In genomic region chr13:40640845-40641458, GRCh38 we compare ENCODE assay signal across 13 cellular contexts. TPM values are rescaled to one million over a fixed set of nuclear protein-coding genes. Genes with fewer than 3 reads are reported as not detected.
DNase-seq lines count a peak whose midpoint lies in the region; ATAC-seq and TF ChIP-seq lines count a peak whose summit lies in the region.
"Had no signal": no experiment of that assay in that cellular context is flagged by ENCODE, and none has a peak within 500 bp of the region (broad histone marks: within the 10 kb centered on the region; RNA-seq: fewer than 3 reads in every experiment).

No MANE protein-coding gene starts in this region.

- H3K36me3 ChIP-seq in gastrocnemius medialis: no peaks in the 10 kb centered on the region

- no peaks in the 10 kb centered on the region for H3K27me3 ChIP-seq in gastrocnemius medialis

- peak overlapping the region; percentile 90 for H3K27ac Mint-ChIP-seq in T-helper 17 cell
- H3K27ac Mint-ChIP-seq in activated naive CD8-positive, alpha-beta T cell treated with anti-CD3 and anti-CD28 coated beads for 36 hours: peak overlapping the region; percentile 78

- H3K4me3 Mint-ChIP-seq in T-helper 17 cell: peak overlapping the region; percentile 70
- no peak overlapping the region for H3K4me3 Mint-ChIP-seq in activated naive CD8-positive, alpha-beta T cell treated with anti-CD3 and anti-CD28 coated beads for 36 hours
- H3K4me3 Mint-ChIP-seq: neural crest cell had no signal

- H3K9me3 ChIP-seq in T-helper 17 cell (ENCODE audit: control insufficient read depth, low read length, poor library complexity, severe bottlenecking) (no peaks in the 10 kb centered on the region), gastrocnemius medialis (no peaks in the 10 kb centered on the region)

- peaks cover 6% of the 10 kb centered on the region for H3K9me3 Mint-ChIP-seq in activated naive CD8-positive, alpha-beta T cell treated with anti-CD3 and anti-CD28 coated beads for 36 hours
- H3K9me3 Mint-ChIP-seq: neural crest cell had no signal

- peaks cover 70% of the 10 kb centered on the region for H3K4me1 Mint-ChIP-seq in T-helper 17 cell
- peaks cover 87% of the 10 kb centered on the region for H3K4me1 Mint-ChIP-seq in activated naive CD8-positive, alpha-beta T cell treated with anti-CD3 and anti-CD28 coated beads for 36 hours

- no peak for TF ChIP-seq POLR2A in gastrocnemius medialis (IDR thresholded peaks at IDR 0.05)

- peak overlapping the region in 1 of 4 donors; percentile 3 for H3K4me3 ChIP-seq in gastrocnemius medialis
- H3K4me3 ChIP-seq: SK-N-MC had no signal

- H3K36me3 Mint-ChIP-seq in T-helper 17 cell (ENCODE audit: low read depth): no peaks in the 10 kb centered on the region
- peaks cover 70% of the 10 kb centered on the region for H3K36me3 Mint-ChIP-seq in activated naive CD8-positive, alpha-beta T cell treated with anti-CD3 and anti-CD28 coated beads for 36 hours

- peaks cover 90 to 99% of the 10 kb centered on the region in 2 donors for H3K4me1 ChIP-seq in gastrocnemius medialis

- DNase-seq in KBM-7: peak; percentile 85
- no peak for DNase-seq in T-helper 17 cell
- DNase-seq in activated naive CD8-positive, alpha-beta T cell treated with anti-CD3 and anti-CD28 coated beads for 36 hours: peak; percentile 42
- DNase-seq in gastrocnemius medialis: peak in 1 of 2 donors; percentile 70
- DNase-seq in DMS79 treated with DMSO at 0.1 percent for 48 hours (lab: John Stamatoyannopoulos, UW): no peak
- DNase-seq in NK-92 (lab: John Stamatoyannopoulos, UW; ENCODE audit: unreplicated experiment): no peak
- DNase-seq: activated CD8-positive, alpha-beta memory T cell treated with anti-CD3 and anti-CD28 coated beads, Interleukin-2, amount 50 U/mL, for 4 hours; cerebellar nuclear complex; kidney glomerular epithelial cell; NCI-H510A had no signal

- no peaks in the 10 kb centered on the region for H3K27me3 Mint-ChIP-seq in T-helper 17 cell
- no peaks in the 10 kb centered on the region for H3K27me3 Mint-ChIP-seq in activated naive CD8-positive, alpha-beta T cell treated with anti-CD3 and anti-CD28 coated beads for 36 hours

- intact Hi-C loops in gastrocnemius medialis (cut with DNase I; ENCODE audit: low total_unique reads): no loop called here

- in situ Hi-C loops in KBM-7 (cut with MboI; ENCODE audit: low pct_unique_long_range_greater_than_20kb, low sequenced_read_pairs) (no loop called here), gastrocnemius medialis (cut with MboI; ENCODE audit: low sequenced_read_pairs in 4 of 4) (loop anchor here in 1 of 4 donors (10.0 kb wide), 1 partner anchor 46 kb away; no protein-coding TSS in a partner anchor)

- no peak for TF ChIP-seq CTCF in gastrocnemius medialis (IDR thresholded peaks at IDR 0.05 in 4 of 5, conservative IDR thresholded peaks at IDR 0.05 in 1 of 5)

- ATAC-seq in T-helper 17 cell (peak; percentile 68), gastrocnemius medialis (peak in 1 of 2 donors; percentile 37), HG02981 (IDR thresholded peaks at IDR 0.05; ENCODE audit: unreplicated experiment) (no peak)

- H3K27ac ChIP-seq in gastrocnemius medialis: peak overlapping the region; percentile 69 to 75 (median 74)
- H3K27ac ChIP-seq: SK-N-MC had no signal

RNA-seq across cellular contexts. Expression of gene FOXO1, which starts 25.5 kb away (rescaled TPM):
- total RNA-seq in T-helper 17 cell (10 to 100 TPM; 72.9 to 86.1 TPM), gastrocnemius medialis (100 to 1,000 TPM; 117 to 250 (median 159) TPM)
- total RNA-seq in activated naive CD8-positive, alpha-beta T cell treated with anti-CD3 and anti-CD28 coated beads for 36 hours: 10 to 100 TPM; 38.4 to 38.7 TPM

Comparison
In these comparisons a context has a peak if more than half of its experiments do, and no peak if none do; other contexts are left out.
1. DNase-seq: peak in KBM-7 (single experiment) and activated naive CD8-positive, alpha-beta T cell treated with anti-CD3 and anti-CD28 coated beads for 36 hours (single experiment); none in T-helper 17 cell (0 of 3), DMS79 treated with DMSO at 0.1 percent for 48 hours (single experiment) and NK-92 (single experiment).